9 cellular contexts compared by ENCODE assay signal in the genomic region with DNA sequence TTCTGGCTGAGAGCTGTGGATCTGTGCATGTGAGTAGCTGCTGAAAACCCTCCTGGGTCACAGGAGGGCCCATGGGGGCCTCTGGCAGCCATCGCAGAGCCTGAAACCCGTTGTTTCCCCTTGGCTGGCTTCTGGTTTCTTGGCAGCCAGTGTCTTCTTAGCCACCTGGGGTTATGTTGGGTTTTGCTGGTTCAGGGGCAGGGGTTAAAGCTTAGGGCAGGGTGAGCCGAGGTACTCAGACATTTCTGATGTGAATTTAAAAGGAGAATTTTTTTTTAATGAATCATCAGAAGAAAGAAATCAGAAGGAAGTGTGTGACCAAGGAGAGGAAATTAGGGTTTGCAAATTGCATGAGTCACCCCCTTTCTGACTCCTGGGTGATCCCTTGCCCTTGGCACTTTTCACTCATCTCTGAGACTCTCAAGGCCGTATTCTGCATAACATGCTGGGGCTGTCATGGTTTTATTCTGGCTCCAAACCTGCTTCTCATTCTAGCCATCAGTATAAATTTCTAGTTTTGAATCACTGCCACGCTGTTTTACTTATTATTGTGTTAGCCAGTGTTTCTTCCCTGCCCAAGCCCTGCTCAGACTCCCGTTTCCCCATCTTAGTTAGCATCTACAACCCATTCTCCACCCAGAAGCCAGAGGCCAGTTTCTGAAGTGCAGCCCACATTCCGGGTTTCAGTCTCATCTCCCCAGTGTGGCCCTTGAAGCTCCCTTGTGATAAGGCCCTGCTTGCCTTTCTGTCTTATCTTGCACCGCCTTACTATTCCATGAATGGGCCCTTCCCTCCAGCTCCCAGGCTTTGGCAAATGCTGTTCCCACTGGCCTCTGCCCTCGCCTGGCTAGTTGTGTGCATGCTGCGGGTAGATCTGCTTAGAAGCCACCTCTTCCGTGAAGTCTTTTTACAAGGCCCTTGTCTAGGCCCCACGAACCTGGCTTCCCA. TPM values are rescaled to one million over a fixed set of nuclear protein-coding genes. Genes with fewer than 3 reads are reported as not detected.
DNase-seq lines count a peak whose midpoint lies in the region; FAIRE-seq and TF ChIP-seq lines count a peak whose summit lies in the region.
"Had no signal": no experiment of that assay in that cellular context is flagged by ENCODE, and none has a peak within 500 bp of the region (broad histone marks: within the 10 kb centered on the region; RNA-seq: fewer than 3 reads in every experiment).

No MANE protein-coding gene starts in this region.

- H4K8ac ChIP-seq in H9 (replicated peaks; ENCODE audit: insufficient read length, low read depth, low read length): no peak overlapping the region

- no peak overlapping the region for H2AK5ac ChIP-seq in H9 (ENCODE audit: insufficient read length, low read length)

- peak overlapping the region in 2 of 3 experiments; percentile 19 to 76; a peak in 3 of 7 replicates for H3K27ac Mint-ChIP-seq in H9

- H4K91ac ChIP-seq in H9 (ENCODE audit: insufficient read length, low read depth, low read length): no peak overlapping the region

- H3K27me3 ChIP-seq in H9 (ENCODE audit: insufficient read depth, low read length) (no peaks in the 10 kb centered on the region), esophagus muscularis mucosa (no peaks in the 10 kb centered on the region)

- TF ChIP-seq CTCF in H9 (conservative IDR thresholded peaks at IDR 0.05) (no peak), esophagus muscularis mucosa (IDR thresholded peaks at IDR 0.05) (no peak)

- H3K36me3 Mint-ChIP-seq in H9 (ENCODE audit: insufficient read depth in 1 of 3, low read depth in 3 of 3): peaks cover 0 to 5% (median 0%) of the 10 kb centered on the region in 3 experiments; a peak in 2 of 7 replicates

- no peak overlapping the region for H4K5ac ChIP-seq in H9 (ENCODE audit: insufficient read length, low read depth, low read length)

- peaks cover 15 to 16% of the 10 kb centered on the region in 2 experiments for H3K4me1 Mint-ChIP-seq in H9

- H3K36me3 ChIP-seq in esophagus muscularis mucosa: no peaks in the 10 kb centered on the region

- FAIRE-seq in GM12892 (lab: Jason Lieb, UNC): no peak
- FAIRE-seq: colon had no signal

- no peaks in the 10 kb centered on the region; the same call in 1 of the 2 replicates for H3K27me3 Mint-ChIP-seq in H9 (ENCODE audit: low read depth)

- no peaks in the 10 kb centered on the region for H4K20me1 ChIP-seq in H9 (ENCODE audit: control insufficient read depth, insufficient read depth, insufficient read length)

- H3K14ac ChIP-seq in H9 (ENCODE audit: insufficient read depth, low read length): no peak overlapping the region

- no peak overlapping the region for H3K27ac ChIP-seq in H9 (ENCODE audit: insufficient read length, low read depth, low read length)
- H3K27ac ChIP-seq in esophagus muscularis mucosa (replicated peaks in 1 of 4): peak overlapping the region; percentile 48 to 67 (median 58)

- no peak overlapping the region for H3K23ac ChIP-seq in H9 (ENCODE audit: insufficient read length, low read depth, low read length)

- H3K9me3 ChIP-seq in H9 (ENCODE audit: control insufficient read depth, low read depth, low read length) (no peaks in the 10 kb centered on the region), esophagus muscularis mucosa (no peaks in the 10 kb centered on the region)

- H3K23me2 ChIP-seq in H9 (ENCODE audit: insufficient read length, low read depth, low read length, poor library complexity, severe bottlenecking): no peaks in the 10 kb centered on the region

- H2BK20ac ChIP-seq in H9 (ENCODE audit: low read depth, low read length, poor library complexity, severe bottlenecking): no peak overlapping the region

- no peak for TF ChIP-seq POLR2A in GM12892 (IDR thresholded peaks at IDR 0.05; ENCODE audit: low read depth, low read length)
- TF ChIP-seq POLR2A in esophagus muscularis mucosa (IDR thresholded peaks at IDR 0.05; ENCODE audit: low read depth): no peak

- no peak overlapping the region for H3K9ac ChIP-seq in H9 (ENCODE audit: extremely low read depth, insufficient read length, low read length)

- DNase-seq in GM12892 (ENCODE audit: insufficient read length) (peak; percentile 50), H9 (no peak), LoVo (ENCODE audit: low spot score) (peak; percentile 88), esophagus muscularis mucosa (ENCODE audit: extremely low spot score) (no peak), NCI-H345 treated with DMSO at 0.1 percent for 48 hours (lab: John Stamatoyannopoulos, UW; ENCODE audit: unreplicated experiment) (no peak), DMS53 (lab: John Stamatoyannopoulos, UW) (no peak)
- peak; percentile 36 to 60 for DNase-seq in activated CD4-positive, alpha-beta T cell treated with anti-CD3 and anti-CD28 coated beads, Interleukin-2, amount 50 U/mL, for 48 hours
- peak; percentile 68 for DNase-seq in stimulated activated CD4-positive, alpha-beta T cell treated with anti-CD3 and anti-CD28 coated beads, Interleukin-4, amount 100 ng/mL, for 24 hours

- peaks cover 2 to 6% of the 10 kb centered on the region in 2 experiments; a peak in 1 of 5 replicates for H3K9me3 Mint-ChIP-seq in H9

- no CpG with 5 or more reads among the region's 12 CpGs for WGBS in H9 (ENCODE audit: extremely low coverage, insufficient read length, low lambda C conversion rate)
- 50% methylated on average over 12 of the region's 12 CpGs for WGBS in esophagus muscularis mucosa

- H2AFZ ChIP-seq in H9 (ENCODE audit: low read length): no peak overlapping the region

- intact Hi-C loops in esophagus muscularis mucosa (cut with DNase I): no loop called here

- H3K4me2 ChIP-seq in H9 (ENCODE audit: insufficient read depth, insufficient read length, low read length): no peak overlapping the region

- no peak overlapping the region for H2BK12ac ChIP-seq in H9 (ENCODE audit: insufficient read length, low read depth, low read length)

- no peak overlapping the region for H3K4ac ChIP-seq in H9 (ENCODE audit: low read depth, low read length)

- H2BK15ac ChIP-seq in H9 (ENCODE audit: low read depth, low read length): no peak overlapping the region

- H3K18ac ChIP-seq in H9 (ENCODE audit: insufficient read length, low read depth, low read length): no peak overlapping the region

- no peaks in the 10 kb centered on the region for H3K79me2 ChIP-seq in H9 (ENCODE audit: insufficient read depth, low read length)

- no peak overlapping the region for H2BK120ac ChIP-seq in H9 (ENCODE audit: low read depth, low read length, poor library complexity, severe bottlenecking)

- no peak overlapping the region for H3K56ac ChIP-seq in H9 (ENCODE audit: insufficient read length, low read depth, low read length)

- H3T11ph ChIP-seq in H9 (ENCODE audit: low read length): no peak overlapping the region

- TF ChIP-seq EP300 in esophagus muscularis mucosa (IDR thresholded peaks at IDR 0.05): no peak

- no peak overlapping the region for H3K4me3 Mint-ChIP-seq in H9

- no peak overlapping the region for H3K4me3 ChIP-seq in esophagus muscularis mucosa

- no peak overlapping the region for H2BK5ac ChIP-seq in H9 (ENCODE audit: insufficient read length, low read length)

- H3K4me1 ChIP-seq in H9 (ENCODE audit: insufficient read depth, low read length) (peaks cover 5% of the 10 kb centered on the region; the same call in 1 of the 2 replicates), esophagus muscularis mucosa (peaks cover 24 to 75% (median 65%) of the 10 kb centered on the region in 4 donors)

- no peaks in the 10 kb centered on the region for H3K79me1 ChIP-seq in H9 (ENCODE audit: insufficient read depth, low read depth, low read length, poor library complexity, severe bottlenecking)

RNA-seq across cellular contexts. Expression of a gene that starts 40.9 kb away (rescaled TPM):
- polyA plus RNA-seq in GM12892 (2012; ENCODE audit: missing spikeins): 20.8 TPM
- 1.7 and 2.0 TPM in 2 replicates for total RNA-seq in H9 (2021)
- total RNA-seq in esophagus muscularis mucosa: 10 to 100 TPM; 19.4 to 39.5 (median 32.8) TPM

Comparison
In these comparisons a context has a peak if more than half of its experiments do, and no peak if none do; other contexts are left out.
1. DNase-seq: peak in GM12892 (single experiment), LoVo (single experiment), activated CD4-positive, alpha-beta T cell treated with anti-CD3 and anti-CD28 coated beads, Interleukin-2, amount 50 U/mL, for 48 hours (2 of 2) and stimulated activated CD4-positive, alpha-beta T cell treated with anti-CD3 and anti-CD28 coated beads, Interleukin-4, amount 100 ng/mL, for 24 hours (single experiment); none in H9 (single experiment), esophagus muscularis mucosa (single experiment), NCI-H345 treated with DMSO at 0.1 percent for 48 hours (single experiment) and DMS53 (single experiment).